ENCODE assay signal across 10 cellular contexts in genomic region chr13:44921931-44922758, GRCh38.
DNase-seq lines count a peak whose midpoint lies in the region; ATAC-seq, FAIRE-seq and TF ChIP-seq lines count a peak whose summit lies in the region.
"Had no signal": no experiment of that assay in that cellular context is flagged by ENCODE, and none has a peak within 500 bp of the region (broad histone marks: within the 10 kb centered on the region; RNA-seq: fewer than 3 reads in every experiment).

No MANE protein-coding gene starts in this region.

- no peaks in the 10 kb centered on the region for H3K9me3 Mint-ChIP-seq in stimulated activated naive B cell treated with anti-CD40 and anti-IgM and Interleukin-4, amounts not matched to agents 10 μg/mL and 1 μg/mL and 100 μg/mL, for 72 hours

- ATAC-seq in GM19395 (IDR thresholded peaks at IDR 0.05; ENCODE audit: unreplicated experiment), result no peak
- ATAC-seq in stimulated activated naive B cell treated with anti-CD40 and anti-IgM and Interleukin-4, amounts not matched to agents 10 μg/mL and 1 μg/mL and 100 μg/mL, for 72 hours (replicated peaks), result no peak

- peak; percentile 92 for DNase-seq in EL
- DNase-seq in RCC 7860 (ENCODE audit: low spot score), result peak; percentile 71
- peak; percentile 94 for DNase-seq in fibroblast of pulmonary artery (ENCODE audit: low read depth)
- DNase-seq in retinal pigment epithelial cell (ENCODE audit: low read depth), result peak; percentile 88
- no peak for DNase-seq in NCI-H1048 (lab: John Stamatoyannopoulos, UW)
- no peak for DNase-seq in T-helper 1 cell
- DNase-seq in stimulated activated naive B cell treated with anti-CD40 and anti-IgM and Interleukin-4, amounts not matched to agents 10 μg/mL and 1 μg/mL and 100 μg/mL, for 72 hours, result no peak
- DNase-seq: effector CD8-positive, alpha-beta T cell had no signal

- H3K27me3 Mint-ChIP-seq in stimulated activated naive B cell treated with anti-CD40 and anti-IgM and Interleukin-4, amounts not matched to agents 10 μg/mL and 1 μg/mL and 100 μg/mL, for 72 hours, result peaks cover 21 to 24% of the 10 kb centered on the region in 2 donors

- FAIRE-seq in RCC 7860 (lab: Jason Lieb, UNC), result no peak
- FAIRE-seq: GM19239 had no signal

- TF ChIP-seq CTCF in fibroblast of pulmonary artery (IDR thresholded peaks at IDR 0.05; ENCODE audit: low read length, missing control alignments) (no peak), retinal pigment epithelial cell (conservative IDR thresholded peaks at IDR 0.05; ENCODE audit: low read depth, low read length) (no peak)

- no peak overlapping the region for H3K4me3 Mint-ChIP-seq in stimulated activated naive B cell treated with anti-CD40 and anti-IgM and Interleukin-4, amounts not matched to agents 10 μg/mL and 1 μg/mL and 100 μg/mL, for 72 hours

- H3K27ac Mint-ChIP-seq in stimulated activated naive B cell treated with anti-CD40 and anti-IgM and Interleukin-4, amounts not matched to agents 10 μg/mL and 1 μg/mL and 100 μg/mL, for 72 hours, result no peak overlapping the region

- H3K36me3 Mint-ChIP-seq in stimulated activated naive B cell treated with anti-CD40 and anti-IgM and Interleukin-4, amounts not matched to agents 10 μg/mL and 1 μg/mL and 100 μg/mL, for 72 hours, result no peaks in the 10 kb centered on the region

- H3K4me1 Mint-ChIP-seq in stimulated activated naive B cell treated with anti-CD40 and anti-IgM and Interleukin-4, amounts not matched to agents 10 μg/mL and 1 μg/mL and 100 μg/mL, for 72 hours, result no peaks in the 10 kb centered on the region

- H3K4me3 ChIP-seq in fibroblast of pulmonary artery (replicated peaks; ENCODE audit: low read depth, low read length) (no peak overlapping the region), retinal pigment epithelial cell (ENCODE audit: low read length) (no peak overlapping the region)

Comparison
In these comparisons a context has a peak if more than half of its experiments do, and no peak if none do; other contexts are left out.
1. DNase-seq: peak in EL (single experiment), RCC 7860 (single experiment), fibroblast of pulmonary artery (single experiment) and retinal pigment epithelial cell (single experiment); none in NCI-H1048 (single experiment), T-helper 1 cell (0 of 5) and stimulated activated naive B cell treated with anti-CD40 and anti-IgM and Interleukin-4, amounts not matched to agents 10 μg/mL and 1 μg/mL and 100 μg/mL, for 72 hours (single experiment).